26 cellular contexts compared by ENCODE assay signal in genomic region chrX:69192603-69193002, GRCh38.
"Had no signal": no experiment of that assay in that cellular context is flagged by ENCODE, and none has a peak within 500 bp of the region (broad histone marks: within the 10 kb centered on the region; RNA-seq: fewer than 3 reads in every experiment).

No MANE protein-coding gene starts in this region.

- H3K27ac ChIP-seq: ascending aorta, body of pancreas, cardiac muscle cell, SK-N-MC, VCaP had no signal

- H3K27me3 ChIP-seq: ascending aorta, body of pancreas, cardiac muscle cell had no signal

- ATAC-seq: activated naive CD4-positive, alpha-beta T cell treated with anti-CD3 and anti-CD28 coated beads, Interleukin-2, amount 50 U/mL, for 72 hours; activated naive CD8-positive, alpha-beta T cell treated with anti-CD3 and anti-CD28 coated beads, Interleukin-2, amount 50 U/mL, for 24 hours; activated T-cell treated with anti-CD3 and anti-CD28 coated beads, Interleukin-2, amount 50 U/mL, for 4 hours; body of pancreas; Panc1; Right ventricle myocardium inferior had no signal

- H3K36me3 ChIP-seq: ascending aorta, cardiac muscle cell had no signal

- H3K9me3 ChIP-seq: ascending aorta, body of pancreas had no signal

- H3K4me1 ChIP-seq: ascending aorta, body of pancreas had no signal

- DNase-seq: activated CD4-positive, alpha-beta memory T cell treated with anti-CD3 and anti-CD28 coated beads for 36 hours; activated CD4-positive, alpha-beta T cell treated with anti-CD3 and anti-CD28 coated beads, Interleukin-2, amount 10 ng/mL, durations not matched to agents 7 days and 5 days; activated CD4-positive, CD25-positive, alpha-beta regulatory T cell; activated CD8-positive, alpha-beta memory T cell treated with anti-CD3 and anti-CD28 coated beads for 24 hours; activated effector memory CD4-positive, alpha-beta T cell treated with anti-CD3 and anti-CD28 coated beads, Interleukin-2, amount 50 U/mL, for 16 hours; activated naive CD4-positive, alpha-beta T cell treated with Interleukin-2 at 50 U/mL for 16 hours; activated naive CD8-positive, alpha-beta T cell treated with anti-CD3 and anti-CD28 coated beads, Interleukin-2, amount 50 U/mL, for 24 hours; activated T-cell treated with anti-CD3 and anti-CD28 coated beads, Interleukin-2, amount 50 U/mL, for 4 hours; amniotic stem cell; body of pancreas; MM.1S; NCI-H146; NCI-H1930; NCI-H2227 treated with DMSO at 0.1 percent for 48 hours; NCI-H526; NCI-H774; OCI-M1; RPMI8226; T-helper 1 cell had no signal

- H3K4me3 ChIP-seq: ascending aorta, body of pancreas, cardiac muscle cell, SK-N-MC had no signal
